Comparison of ENCODE assay signal across 8 cellular contexts in genomic region chr19:17346109-17346671, GRCh38. TPM values are rescaled to one million over a fixed set of nuclear protein-coding genes. Genes with fewer than 3 reads are reported as not detected.
A peak's percentile ranks its signal among the peaks of the same experiment; 100 is the strongest.
DNase-seq lines count a peak whose midpoint lies in the region; ATAC-seq and TF ChIP-seq lines count a peak whose summit lies in the region.

No MANE protein-coding gene starts in this region.

- 7 to 16% methylated on average over 7 to 24 of the region's 24 CpGs for WGBS in transverse colon (ENCODE audit: low coverage in 1 of 2), 2 donors

- H3K36me3 Mint-ChIP-seq in activated T-helper 1 cell treated with anti-CD3 and anti-CD28 coated beads, Interleukin-12 subunit alpha, Interleukin-12 subunit beta, Interleukin-2, Interleukin-4 antibody, amounts not matched to agents 30 ng/mL and 10 ng/mL and 1 ng/mL, durations not matched to agents 14 hours and 24 hours and 36 hours (ENCODE audit: low read depth) = no peaks in the 10 kb centered on the region

- H3K9me3 ChIP-seq in DOHH2 (ENCODE audit: control insufficient read depth, insufficient read depth, low read length) = no peaks in the 10 kb centered on the region
- no peaks in the 10 kb centered on the region for H3K9me3 ChIP-seq in osteoblast (ENCODE audit: low read depth, low read length)
- H3K9me3 ChIP-seq in transverse colon = no peaks in the 10 kb centered on the region

- intact Hi-C loops in activated T-helper 1 cell treated with anti-CD3 and anti-CD28 coated beads, Interleukin-12 subunit alpha, Interleukin-12 subunit beta, Interleukin-2, Interleukin-4 antibody, amounts not matched to agents 30 ng/mL and 10 ng/mL and 1 ng/mL, durations not matched to agents 14 hours and 24 hours and 36 hours (cut with micrococcal nuclease) = loop anchor here (1.0 kb wide), 3 partner anchors 40 to 120 kb away; no protein-coding TSS in a partner anchor
- intact Hi-C loops in transverse colon (cut with DNase I; ENCODE audit: low total_unique reads) = loop anchor here (2.0 to 5.0 kb wide), 2 partner anchors 41 to 121 kb away; no protein-coding TSS in a partner anchor

- H3K27me3 ChIP-seq in DOHH2 (ENCODE audit: control insufficient read depth, low read length) = 0 out of 2 replicates have a peak, but pooled peaks cover 3% of the 10 kb centered on the region
- peaks cover 22% of the 10 kb centered on the region for H3K27me3 ChIP-seq in HL-60 (ENCODE audit: insufficient read depth, poor library complexity, severe bottlenecking)
- no peaks in the 10 kb centered on the region for H3K27me3 ChIP-seq in foreskin keratinocyte
- peaks cover 6% of the 10 kb centered on the region for H3K27me3 ChIP-seq in osteoblast (ENCODE audit: insufficient read depth, low read length)
- H3K27me3 ChIP-seq in transverse colon = peaks cover 25% of the 10 kb centered on the region

- TF ChIP-seq CTCF in DOHH2 (IDR thresholded peaks at IDR 0.05; ENCODE audit: low read depth, low read length, poor library complexity, severe bottlenecking) (peak; percentile 92), HL-60 (IDR thresholded peaks at IDR 0.05; ENCODE audit: insufficient read depth, low read length) (peak; percentile 98), foreskin keratinocyte (conservative IDR thresholded peaks at IDR 0.05) (peak; percentile 92), osteoblast (IDR thresholded peaks at IDR 0.05; ENCODE audit: extremely low read depth, low read depth, low read length) (peak; percentile 81), transverse colon (IDR thresholded peaks at IDR 0.05) (peak; percentile 92 to 95 (median 94))

- H3K36me3 ChIP-seq in DOHH2 (ENCODE audit: control insufficient read depth, low read length) = peaks cover 22% of the 10 kb centered on the region
- no peaks in the 10 kb centered on the region for H3K36me3 ChIP-seq in osteoblast (ENCODE audit: insufficient read depth, low read length)
- no peaks in the 10 kb centered on the region for H3K36me3 ChIP-seq in transverse colon

- TF ChIP-seq EP300 in transverse colon (IDR thresholded peaks at IDR 0.05; ENCODE audit: low read depth) = no peak

- peaks cover 9% of the 10 kb centered on the region for H3K27me3 Mint-ChIP-seq in activated T-helper 1 cell treated with anti-CD3 and anti-CD28 coated beads, Interleukin-12 subunit alpha, Interleukin-12 subunit beta, Interleukin-2, Interleukin-4 antibody, amounts not matched to agents 30 ng/mL and 10 ng/mL and 1 ng/mL, durations not matched to agents 14 hours and 24 hours and 36 hours (ENCODE audit: insufficient read depth)

- H3K27ac Mint-ChIP-seq in activated T-helper 1 cell treated with anti-CD3 and anti-CD28 coated beads, Interleukin-12 subunit alpha, Interleukin-12 subunit beta, Interleukin-2, Interleukin-4 antibody, amounts not matched to agents 30 ng/mL and 10 ng/mL and 1 ng/mL, durations not matched to agents 14 hours and 24 hours and 36 hours = no peak overlapping the region

- peaks cover 53% of the 10 kb centered on the region for H3K4me1 ChIP-seq in DOHH2 (ENCODE audit: control insufficient read depth, low read length)
- no peaks in the 10 kb centered on the region for H3K4me1 ChIP-seq in foreskin keratinocyte
- H3K4me1 ChIP-seq in osteoblast (ENCODE audit: insufficient read depth, low read length) = peaks cover 10% of the 10 kb centered on the region
- peaks cover 0 to 24% (median 3%) of the 10 kb centered on the region in 4 donors for H3K4me1 ChIP-seq in transverse colon

- ATAC-seq in foreskin keratinocyte = peak; percentile 75
- ATAC-seq in GM21526 (IDR thresholded peaks at IDR 0.05; ENCODE audit: low FRiP score, unreplicated experiment) = no peak

- H3K27ac ChIP-seq in DOHH2 (ENCODE audit: low read depth, low read length) (no peak overlapping the region), HL-60 (replicated peaks) (no peak overlapping the region), foreskin keratinocyte (no peak overlapping the region), osteoblast (ENCODE audit: low read depth, low read length) (no peak overlapping the region), transverse colon (peak overlapping the region in 2 of 4 donors; percentile 35 to 40)

- H3K4me1 Mint-ChIP-seq in activated T-helper 1 cell treated with anti-CD3 and anti-CD28 coated beads, Interleukin-12 subunit alpha, Interleukin-12 subunit beta, Interleukin-2, Interleukin-4 antibody, amounts not matched to agents 30 ng/mL and 10 ng/mL and 1 ng/mL, durations not matched to agents 14 hours and 24 hours and 36 hours (ENCODE audit: low read depth) = peaks cover 9% of the 10 kb centered on the region

- H3K4me2 ChIP-seq in DOHH2 (ENCODE audit: low read length) (peak overlapping the region; percentile 44; the same call in 1 of the 2 replicates), osteoblast (ENCODE audit: insufficient read depth, low read length) (no peak overlapping the region)

- no peak overlapping the region for H3K4me3 ChIP-seq in DOHH2 (ENCODE audit: low read length)
- no peak overlapping the region for H3K4me3 ChIP-seq in HL-60 (replicated peaks; ENCODE audit: insufficient read depth, low read length)
- H3K4me3 ChIP-seq in osteoblast (ENCODE audit: insufficient read depth, low read length) = no peak overlapping the region
- H3K4me3 ChIP-seq in transverse colon = no peak overlapping the region

- no peaks in the 10 kb centered on the region for H3K9me3 Mint-ChIP-seq in activated T-helper 1 cell treated with anti-CD3 and anti-CD28 coated beads, Interleukin-12 subunit alpha, Interleukin-12 subunit beta, Interleukin-2, Interleukin-4 antibody, amounts not matched to agents 30 ng/mL and 10 ng/mL and 1 ng/mL, durations not matched to agents 14 hours and 24 hours and 36 hours

- H4K20me1 ChIP-seq in DOHH2 (ENCODE audit: control insufficient read depth, insufficient read depth, low read depth, low read length) (no peaks in the 10 kb centered on the region; the same call in 1 of the 2 replicates), osteoblast (ENCODE audit: insufficient read depth, low read length) (no peaks in the 10 kb centered on the region)

- TF ChIP-seq POLR2A in transverse colon (IDR thresholded peaks at IDR 0.05) = no peak

- DNase-seq in HL-60 (ENCODE audit: low read depth in 1 of 2, low spot score in 1 of 2) (peak in 1 of 2 experiments; percentile 67), RPMI7951 (ENCODE audit: low read depth) (peak; percentile 67), foreskin keratinocyte (peak in 1 of 2 donors; percentile 44), osteoblast (ENCODE audit: insufficient read length, low spot score, missing footprints) (peak; percentile 97), transverse colon (peak; percentile 82)
- peak; percentile 71 for DNase-seq in activated T-helper 1 cell treated with anti-CD3 and anti-CD28 coated beads, Interleukin-12 subunit alpha, Interleukin-12 subunit beta, Interleukin-2, Interleukin-4 antibody, amounts not matched to agents 30 ng/mL and 10 ng/mL and 1 ng/mL, durations not matched to agents 14 hours and 24 hours and 36 hours (ENCODE audit: low spot score)

- peaks cover 11% of the 10 kb centered on the region for H3F3A ChIP-seq in DOHH2 (ENCODE audit: control insufficient read depth, insufficient read depth)

- H2AFZ ChIP-seq in osteoblast (ENCODE audit: low read length) = no peak overlapping the region

- in situ Hi-C loops in transverse colon (cut with MboI; ENCODE audit: low pct_ligation_motif_present in 1 of 4, low pct_unique_long_range_greater_than_20kb in 1 of 4, low sequenced_read_pairs in 3 of 4) = loop anchor here in 2 of 4 donors (5.0 to 10.0 kb wide), 2 partner anchors 41 to 119 kb away; partner anchors contain the start of gene NXNL1 (in 1 of the 2)

- peaks cover 2% of the 10 kb centered on the region; the same call in 1 of the 2 replicates for H3K79me2 ChIP-seq in DOHH2 (ENCODE audit: control insufficient read depth, low read length)
- no peaks in the 10 kb centered on the region for H3K79me2 ChIP-seq in osteoblast (ENCODE audit: insufficient read depth, low read length)

- no peak overlapping the region for H3K4me3 Mint-ChIP-seq in activated T-helper 1 cell treated with anti-CD3 and anti-CD28 coated beads, Interleukin-12 subunit alpha, Interleukin-12 subunit beta, Interleukin-2, Interleukin-4 antibody, amounts not matched to agents 30 ng/mL and 10 ng/mL and 1 ng/mL, durations not matched to agents 14 hours and 24 hours and 36 hours

- H3K9me2 ChIP-seq in DOHH2 (replicated peaks; ENCODE audit: control insufficient read depth, low read length) = no peaks in the 10 kb centered on the region

RNA-seq across cellular contexts. Expression of gene GTPBP3, which starts 8.8 kb away (rescaled TPM):
- 15.4 and 17.7 TPM in 2 replicates for total RNA-seq in RPMI7951 (2014; rRNA removed; shearing (Covaris generic))
- total RNA-seq in activated T-helper 1 cell treated with anti-CD3 and anti-CD28 coated beads, Interleukin-12 subunit alpha, Interleukin-12 subunit beta, Interleukin-2, Interleukin-4 antibody, amounts not matched to agents 30 ng/mL and 10 ng/mL and 1 ng/mL, durations not matched to agents 14 hours and 24 hours and 36 hours = 64.2 and 72.0 TPM in 2 replicates
- total RNA-seq in foreskin keratinocyte = 14.9 and 18.7 TPM in 2 replicates
- 14.3 and 16.6 TPM in 2 replicates for polyA plus RNA-seq in foreskin keratinocyte
- total RNA-seq in osteoblast = 10.9 and 14.7 TPM in 2 replicates
- 100 to 1,000 TPM in 1 of 4 donors, 10 to 100 TPM in 3; 24.7 to 206 (median 30.5) TPM for total RNA-seq in transverse colon

RNA-seq across cellular contexts. Expression of gene ANO8, which starts 11.5 kb away (rescaled TPM):
- total RNA-seq in RPMI7951 (2014; rRNA removed; shearing (Covaris generic)) = 2.9 and 3.7 TPM in 2 replicates
- total RNA-seq in activated T-helper 1 cell treated with anti-CD3 and anti-CD28 coated beads, Interleukin-12 subunit alpha, Interleukin-12 subunit beta, Interleukin-2, Interleukin-4 antibody, amounts not matched to agents 30 ng/mL and 10 ng/mL and 1 ng/mL, durations not matched to agents 14 hours and 24 hours and 36 hours = 6.6 and 7.4 TPM in 2 replicates
- total RNA-seq in foreskin keratinocyte (2.1 and 2.9 TPM in 2 replicates), osteoblast (5.1 and 7.4 TPM in 2 replicates), transverse colon (10 to 100 TPM in 2 of 4 donors, 1 to 10 TPM in 2; 6.7 to 73.0 (median 10.3) TPM)
- polyA plus RNA-seq in foreskin keratinocyte = 1.2 and 1.4 TPM in 2 replicates

RNA-seq across cellular contexts. Expression of gene PLVAP, which starts 31.0 kb away (rescaled TPM):
- not detected in 2 replicates for total RNA-seq in RPMI7951 (2014; rRNA removed; shearing (Covaris generic))
- total RNA-seq in activated T-helper 1 cell treated with anti-CD3 and anti-CD28 coated beads, Interleukin-12 subunit alpha, Interleukin-12 subunit beta, Interleukin-2, Interleukin-4 antibody, amounts not matched to agents 30 ng/mL and 10 ng/mL and 1 ng/mL, durations not matched to agents 14 hours and 24 hours and 36 hours = 0.08 TPM in 1 of 2 replicates, not detected in the other
- not detected in 2 replicates for total RNA-seq in foreskin keratinocyte
- not detected in 2 replicates for polyA plus RNA-seq in foreskin keratinocyte
- total RNA-seq in osteoblast = not detected in 2 replicates
- total RNA-seq in transverse colon = 10 to 100 TPM in 3 of 4 donors, 1 to 10 TPM in 1; 3.0 to 37.0 (median 19.2) TPM

RNA-seq across cellular contexts. Expression of gene DDA1, which starts 36.8 kb away (rescaled TPM):
- 20.2 and 25.9 TPM in 2 replicates for total RNA-seq in RPMI7951 (2014; rRNA removed; shearing (Covaris generic))
- total RNA-seq in activated T-helper 1 cell treated with anti-CD3 and anti-CD28 coated beads, Interleukin-12 subunit alpha, Interleukin-12 subunit beta, Interleukin-2, Interleukin-4 antibody, amounts not matched to agents 30 ng/mL and 10 ng/mL and 1 ng/mL, durations not matched to agents 14 hours and 24 hours and 36 hours = 45.3 and 50.2 TPM in 2 replicates
- 54.7 and 59.1 TPM in 2 replicates for total RNA-seq in foreskin keratinocyte
- polyA plus RNA-seq in foreskin keratinocyte = 76.4 and 78.6 TPM in 2 replicates
- 8.5 and 11.6 TPM in 2 replicates for total RNA-seq in osteoblast
- total RNA-seq in transverse colon = 10 to 100 TPM; 20.6 to 98.1 (median 22.0) TPM

RNA-seq across cellular contexts. Expression of gene MRPL34, which starts 40.5 kb away (rescaled TPM):
- 77.3 and 79.5 TPM in 2 replicates for total RNA-seq in RPMI7951 (2014; rRNA removed; shearing (Covaris generic))
- total RNA-seq in activated T-helper 1 cell treated with anti-CD3 and anti-CD28 coated beads, Interleukin-12 subunit alpha, Interleukin-12 subunit beta, Interleukin-2, Interleukin-4 antibody, amounts not matched to agents 30 ng/mL and 10 ng/mL and 1 ng/mL, durations not matched to agents 14 hours and 24 hours and 36 hours = 108 and 118 TPM in 2 replicates
- 38.8 and 43.6 TPM in 2 replicates for total RNA-seq in foreskin keratinocyte
- 99.8 and 114 TPM in 2 replicates for polyA plus RNA-seq in foreskin keratinocyte
- 21.8 and 40.5 TPM in 2 replicates for total RNA-seq in osteoblast
- 100 to 1,000 TPM; 243 to 390 (median 272) TPM for total RNA-seq in transverse colon
